ENCODE assay signal across 1 cellular context in the genomic region with DNA sequence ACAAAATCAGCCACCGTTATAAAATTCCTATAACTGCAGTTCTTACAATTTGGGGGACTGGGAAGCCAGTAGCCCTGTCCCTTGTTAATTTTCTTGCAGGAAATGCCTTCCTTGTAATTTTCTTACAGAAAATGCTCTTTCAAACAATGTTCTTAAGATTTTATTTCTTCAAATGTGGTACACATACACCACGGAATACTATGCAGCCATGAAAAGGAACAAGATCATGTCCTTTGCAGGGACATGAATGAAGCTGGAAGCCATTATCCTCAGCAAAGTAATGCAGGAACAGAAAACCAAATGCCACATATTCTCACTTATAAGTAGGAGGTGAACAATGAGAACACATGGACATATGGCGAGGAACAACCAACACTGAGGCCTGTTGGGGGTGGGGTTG. TPM values are rescaled to one million over a fixed set of nuclear protein-coding genes. Genes with fewer than 3 reads are reported as not detected.
"Had no signal": no experiment of that assay in that cellular context is flagged by ENCODE, and none has a peak within 500 bp of the region (broad histone marks: within the 10 kb centered on the region; RNA-seq: fewer than 3 reads in every experiment).

No MANE protein-coding gene starts in this region.

RNA-seq across cellular contexts. Expression of a gene that starts 24.9 kb away (rescaled TPM):
- total RNA-seq: HT1080 had no signal
